ENCODE assay signal across 2 cellular contexts in the genomic region with DNA sequence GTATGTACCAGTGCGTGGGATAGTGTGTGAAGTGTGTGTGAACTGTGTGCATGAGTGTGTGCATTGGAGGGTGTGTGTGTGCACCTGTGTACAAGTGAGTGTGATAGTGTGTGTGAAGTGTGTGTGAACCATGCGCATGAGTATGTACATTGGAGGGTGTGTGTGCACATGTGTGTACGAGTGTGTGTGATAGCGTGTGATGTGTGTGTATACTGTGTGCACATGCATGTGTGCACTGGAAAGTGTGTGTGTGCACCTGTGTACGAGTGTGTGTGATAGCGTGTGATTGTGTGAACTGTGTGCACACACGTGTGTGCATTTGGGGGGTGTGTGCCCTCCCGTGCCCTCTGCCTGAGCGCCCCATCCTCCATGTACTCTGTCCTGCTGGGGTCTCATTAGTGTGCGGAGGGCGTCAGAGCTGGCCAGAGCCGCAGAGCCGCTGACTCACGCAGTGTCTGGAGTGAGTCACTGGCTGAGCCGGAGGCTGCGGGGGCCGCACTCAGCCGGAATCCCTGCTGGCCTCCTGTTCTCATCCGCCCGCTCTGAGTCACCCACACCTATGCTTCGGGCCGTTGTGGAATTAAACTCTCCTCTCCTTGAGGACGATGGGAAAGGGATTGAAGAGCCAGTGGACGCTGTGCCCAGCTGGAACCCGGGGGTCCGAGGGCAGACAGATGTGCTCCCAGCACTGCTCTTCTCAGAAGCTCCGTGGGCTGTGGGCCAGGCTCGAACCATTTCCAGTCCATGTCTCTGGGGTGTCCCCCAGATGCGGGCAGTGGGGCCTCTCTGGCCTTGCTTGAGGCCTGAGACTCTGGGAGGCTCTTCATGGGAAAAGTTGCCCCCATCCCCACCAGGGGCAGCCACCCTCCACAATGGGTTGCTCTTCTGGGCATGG.
TF ChIP-seq lines count a peak whose summit lies in the region.

No MANE protein-coding gene starts in this region.

TF ChIP-seq in HCT116, 20 proteins besides CTCF, POLR2A, EP300 and RAD21:
- TF ChIP-seq EZH2phosphoT487 (IDR thresholded peaks at IDR 0.05; ENCODE audit: borderline replicate concordance) (no peak), CBX3 (IDR thresholded peaks at IDR 0.05; ENCODE audit: low read depth) (peak; percentile 87), ZNF274 (IDR thresholded peaks at IDR 0.05; ENCODE audit: low read depth, low read length) (no peak), CEBPB (IDR thresholded peaks at IDR 0.05; ENCODE audit: low read depth) (no peak), EZH2 (IDR thresholded peaks at IDR 0.05) (no peak), REST (IDR thresholded peaks at IDR 0.05; ENCODE audit: low read depth) (no peak), ZFX (IDR thresholded peaks at IDR 0.05) (no peak), POLR2AphosphoS5 (IDR thresholded peaks at IDR 0.05; ENCODE audit: low read depth, low read length) (peak; percentile 38; the same call in 1 of the 2 replicates), ELF1 (IDR thresholded peaks at IDR 0.05; ENCODE audit: borderline replicate concordance, low read depth) (no peak), SP1 (IDR thresholded peaks at IDR 0.05; ENCODE audit: low read depth) (peak; percentile 92), YY1 (IDR thresholded peaks at IDR 0.05; ENCODE audit: extremely low read depth, insufficient replicate concordance, low read depth, low read length) (peak; percentile 14), TCF7L2 (IDR thresholded peaks at IDR 0.05; ENCODE audit: borderline replicate concordance, extremely low read depth, insufficient read depth, insufficient read length) (peak; percentile 88), JUND (IDR thresholded peaks at IDR 0.05) (peak; percentile 99), EGR1 (IDR thresholded peaks at IDR 0.05; ENCODE audit: low read depth) (peak; percentile 95), SRF (IDR thresholded peaks at IDR 0.05; ENCODE audit: low read depth) (peak; percentile 58; the same call in 1 of the 2 replicates), SIN3A (IDR thresholded peaks at IDR 0.05; ENCODE audit: low read depth) (no peak), FOSL1 (IDR thresholded peaks at IDR 0.05; ENCODE audit: low read depth) (peak; percentile 99)
- TF ChIP-seq, protein P1, sequence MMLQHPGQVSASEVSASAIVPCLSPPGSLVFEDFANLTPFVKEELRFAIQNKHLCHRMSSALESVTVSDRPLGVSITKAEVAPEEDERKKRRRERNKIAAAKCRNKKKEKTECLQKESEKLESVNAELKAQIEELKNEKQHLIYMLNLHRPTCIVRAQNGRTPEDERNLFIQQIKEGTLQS (IDR thresholded peaks at IDR 0.05), result no peak
- TF ChIP-seq, protein P2, sequence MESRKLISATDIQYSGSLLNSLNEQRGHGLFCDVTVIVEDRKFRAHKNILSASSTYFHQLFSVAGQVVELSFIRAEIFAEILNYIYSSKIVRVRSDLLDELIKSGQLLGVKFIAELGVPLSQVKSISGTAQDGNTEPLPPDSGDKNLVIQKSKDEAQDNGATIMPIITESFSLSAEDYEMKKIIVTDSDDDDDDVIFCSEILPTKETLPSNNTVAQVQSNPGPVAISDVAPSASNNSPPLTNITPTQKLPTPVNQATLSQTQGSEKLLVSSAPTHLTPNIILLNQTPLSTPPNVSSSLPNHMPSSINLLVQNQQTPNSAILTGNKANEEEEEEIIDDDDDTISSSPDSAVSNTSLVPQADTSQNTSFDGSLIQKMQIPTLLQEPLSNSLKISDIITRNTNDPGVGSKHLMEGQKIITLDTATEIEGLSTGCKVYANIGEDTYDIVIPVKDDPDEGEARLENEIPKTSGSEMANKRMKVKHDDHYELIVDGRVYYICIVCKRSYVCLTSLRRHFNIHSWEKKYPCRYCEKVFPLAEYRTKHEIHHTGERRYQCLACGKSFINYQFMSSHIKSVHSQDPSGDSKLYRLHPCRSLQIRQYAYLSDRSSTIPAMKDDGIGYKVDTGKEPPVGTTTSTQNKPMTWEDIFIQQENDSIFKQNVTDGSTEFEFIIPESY (IDR thresholded peaks at IDR 0.05; ENCODE audit: extremely low read depth, insufficient replicate concordance, low read length), result peak; percentile 40
- TF ChIP-seq, protein P3, sequence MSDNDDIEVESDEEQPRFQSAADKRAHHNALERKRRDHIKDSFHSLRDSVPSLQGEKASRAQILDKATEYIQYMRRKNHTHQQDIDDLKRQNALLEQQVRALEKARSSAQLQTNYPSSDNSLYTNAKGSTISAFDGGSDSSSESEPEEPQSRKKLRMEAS (IDR thresholded peaks at IDR 0.05), result peak; percentile 79

TF ChIP-seq in SK-N-SH, 30 proteins besides CTCF, POLR2A, EP300 and RAD21 (continued from another document):
- no peak for TF ChIP-seq MEF2A (IDR thresholded peaks at IDR 0.05; ENCODE audit: borderline replicate concordance, low read depth)
- peak; percentile 66; the same call in 1 of the 2 replicates for TF ChIP-seq POLR2AphosphoS5 (IDR thresholded peaks at IDR 0.05; ENCODE audit: low read depth, low read length)
- TF ChIP-seq, protein P3 (IDR thresholded peaks at IDR 0.05; ENCODE audit: low read depth), result peak; percentile 87
- TF ChIP-seq RXRA (IDR thresholded peaks at IDR 0.05; ENCODE audit: borderline replicate concordance, low read depth), result peak; percentile 93; the same call in 1 of the 2 replicates
- TF ChIP-seq JUND (IDR thresholded peaks at IDR 0.05), result peak; percentile 99
- no peak for TF ChIP-seq USF1 (IDR thresholded peaks at IDR 0.05; ENCODE audit: borderline replicate concordance, low read depth)
- no peak for TF ChIP-seq RFX5 (IDR thresholded peaks at IDR 0.05; ENCODE audit: low read length)
- TF ChIP-seq TEAD4 (IDR thresholded peaks at IDR 0.05; ENCODE audit: borderline replicate concordance, insufficient read depth), result peak; percentile 89; the same call in 1 of the 2 replicates
- no peak for TF ChIP-seq GATA2 (CRISPR knock-in tag; IDR thresholded peaks at IDR 0.05)
- no peak for TF ChIP-seq EZH2phosphoT487 (IDR thresholded peaks at IDR 0.05; ENCODE audit: borderline replicate concordance, low read depth)
- TF ChIP-seq USF2 (IDR thresholded peaks at IDR 0.05; ENCODE audit: borderline replicate concordance, low read depth, low read length), result no peak
- no peak for TF ChIP-seq GABPA (IDR thresholded peaks at IDR 0.05; ENCODE audit: low read depth)
- TF ChIP-seq MXI1 (IDR thresholded peaks at IDR 0.05; ENCODE audit: low read depth, low read length), result no peak
- TF ChIP-seq, protein P4, sequence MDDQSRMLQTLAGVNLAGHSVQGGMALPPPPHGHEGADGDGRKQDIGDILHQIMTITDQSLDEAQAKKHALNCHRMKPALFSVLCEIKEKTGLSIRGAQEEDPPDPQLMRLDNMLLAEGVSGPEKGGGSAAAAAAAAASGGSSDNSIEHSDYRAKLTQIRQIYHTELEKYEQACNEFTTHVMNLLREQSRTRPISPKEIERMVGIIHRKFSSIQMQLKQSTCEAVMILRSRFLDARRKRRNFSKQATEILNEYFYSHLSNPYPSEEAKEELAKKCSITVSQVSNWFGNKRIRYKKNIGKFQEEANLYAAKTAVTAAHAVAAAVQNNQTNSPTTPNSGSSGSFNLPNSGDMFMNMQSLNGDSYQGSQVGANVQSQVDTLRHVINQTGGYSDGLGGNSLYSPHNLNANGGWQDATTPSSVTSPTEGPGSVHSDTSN (IDR thresholded peaks at IDR 0.05), result peak; percentile 80
- peak; percentile 94 for TF ChIP-seq TCF12 (IDR thresholded peaks at IDR 0.05)
- TF ChIP-seq FOXM1 (IDR thresholded peaks at IDR 0.05; ENCODE audit: low read depth), result peak; percentile 72; the same call in 1 of the 2 replicates
- no peak for TF ChIP-seq FOXJ3 (CRISPR knock-in tag; IDR thresholded peaks at IDR 0.05)
- 0 out of 2 replicates have a peak, but pooled peaks have one; percentile 4 for TF ChIP-seq SMC3 (IDR thresholded peaks at IDR 0.05; ENCODE audit: low read depth, low read length)
- TF ChIP-seq YY1 (IDR thresholded peaks at IDR 0.05; ENCODE audit: low read depth), result no peak
- TF ChIP-seq NRF1 (IDR thresholded peaks at IDR 0.05; ENCODE audit: low read depth, low read length), result no peak
- TF ChIP-seq IRF3 (IDR thresholded peaks at IDR 0.05; ENCODE audit: low read depth, low read length), result no peak
- no peak for TF ChIP-seq ELF1 (IDR thresholded peaks at IDR 0.05)
- no peak for TF ChIP-seq CHD2 (IDR thresholded peaks at IDR 0.05; ENCODE audit: low read length, partially characterized antibody)
- TF ChIP-seq RCOR1 (IDR thresholded peaks at IDR 0.05; ENCODE audit: low read length), result no peak
- peak; percentile 91 for TF ChIP-seq NFIC (IDR thresholded peaks at IDR 0.05; ENCODE audit: borderline replicate concordance)
- TF ChIP-seq TAF1 (IDR thresholded peaks at IDR 0.05; ENCODE audit: borderline replicate concordance, low read depth, low read length), result no peak
- TF ChIP-seq, protein P2 (IDR thresholded peaks at IDR 0.05; ENCODE audit: borderline replicate concordance, low read depth), result no peak
- peak; percentile 73 for TF ChIP-seq REST (IDR thresholded peaks at IDR 0.05; ENCODE audit: low read depth, low read length)
- TF ChIP-seq FOSL2 (IDR thresholded peaks at IDR 0.05; ENCODE audit: borderline replicate concordance, low read depth), result peak; percentile 100
TF ChIP-seq in SK-N-SH: peak in this region for 12.
